9 cellular contexts compared by ENCODE assay signal in genomic region chr1:51297401-51298321, GRCh38. TPM values are rescaled to one million over a fixed set of nuclear protein-coding genes. Genes with fewer than 3 reads are reported as not detected.
DNase-seq lines count a peak whose midpoint lies in the region; ATAC-seq, FAIRE-seq and TF ChIP-seq lines count a peak whose summit lies in the region.
"Had no signal": no experiment of that assay in that cellular context is flagged by ENCODE, and none has a peak within 500 bp of the region (broad histone marks: within the 10 kb centered on the region; RNA-seq: fewer than 3 reads in every experiment).

No MANE protein-coding gene starts in this region.

- no peak for TF ChIP-seq POLR2A in H54 (IDR thresholded peaks at IDR 0.05; ENCODE audit: low read depth, low read length)

- WGBS in heart right ventricle, 2 donors, result 77 to 78% methylated on average over 25 of the region's 25 CpGs

- no peak for TF ChIP-seq CTCF in GM13976 (IDR thresholded peaks at IDR 0.05; ENCODE audit: borderline replicate concordance, control extremely low read depth, extremely low read depth, insufficient read depth, missing control alignments)
- TF ChIP-seq CTCF in heart right ventricle (IDR thresholded peaks at IDR 0.05), result no peak

- H3K27me3 ChIP-seq in SJCRH30 (no peaks in the 10 kb centered on the region), heart right ventricle (no peaks in the 10 kb centered on the region), skeletal muscle tissue (ENCODE audit: control insufficient read depth in 3 of 3, insufficient read depth in 3 of 3, low read length in 3 of 3) (no peaks in the 10 kb centered on the region)

- FAIRE-seq in H54 (lab: Jason Lieb, UNC), result no peak
- FAIRE-seq: endometrium had no signal

- in situ Hi-C loops in GM13976 (cut with MboI; ENCODE audit: low sequenced_read_pairs, unreplicated experiment) (no loop called here), KBM-7 (cut with MboI; ENCODE audit: low pct_unique_long_range_greater_than_20kb, low sequenced_read_pairs) (no loop called here)

- intact Hi-C loops in heart right ventricle (cut with DNase I), result loop anchor here in 6 of 10 donors (2.0 to 10.0 kb wide), 4 partner anchors 60 to 107 kb away; partner anchors contain the start of gene RNF11 (in 4 of the 6)

- H3K9me3 ChIP-seq in SJCRH30 (replicated peaks), result no peaks in the 10 kb centered on the region
- no peaks in the 10 kb centered on the region for H3K9me3 ChIP-seq in heart right ventricle
- no peaks in the 10 kb centered on the region for H3K9me3 ChIP-seq in skeletal muscle tissue (ENCODE audit: control insufficient read depth in 3 of 3, low read length in 3 of 3)

- peaks cover 12% of the 10 kb centered on the region for H3K4me1 ChIP-seq in SJCRH30
- H3K4me1 ChIP-seq in heart right ventricle, result peaks cover 3 to 18% (median 12%) of the 10 kb centered on the region in 9 donors
- H3K4me1 ChIP-seq in skeletal muscle tissue (ENCODE audit: control insufficient read depth in 3 of 3, insufficient read depth in 3 of 3, low read length in 3 of 3), result peaks cover 4 to 17% (median 12%) of the 10 kb centered on the region in 3 donors

- peak overlapping the region; percentile 48 for H3K27ac ChIP-seq in SJCRH30
- peak overlapping the region in 4 of 10 donors; percentile 10 to 64 (median 35) for H3K27ac ChIP-seq in heart right ventricle
- H3K27ac ChIP-seq in skeletal muscle tissue (ENCODE audit: low read depth, low read length), result no peak overlapping the region

- ATAC-seq in heart right ventricle, result peak in 5 of 8 donors; percentile 6 to 24 (median 19)
- ATAC-seq in HG02970 (IDR thresholded peaks at IDR 0.05; ENCODE audit: low FRiP score, unreplicated experiment), result no peak
- no peak for ATAC-seq in HG03520 (IDR thresholded peaks at IDR 0.05; ENCODE audit: unreplicated experiment)

- DNase-seq in GM13976 (ENCODE audit: low spot score), result peak; percentile 23
- DNase-seq in SJCRH30, result no peak
- DNase-seq in heart right ventricle, result no peak
- no peak for DNase-seq in H54 (ENCODE audit: insufficient read length, low spot score)
- DNase-seq in KBM-7, result no peak

- H3K36me3 ChIP-seq in SJCRH30, result no peaks in the 10 kb centered on the region
- H3K36me3 ChIP-seq in heart right ventricle, result no peaks in the 10 kb centered on the region
- no peaks in the 10 kb centered on the region for H3K36me3 ChIP-seq in skeletal muscle tissue (ENCODE audit: control insufficient read depth in 3 of 3, insufficient read depth in 3 of 3, low read length in 3 of 3)

- H3K4me3 ChIP-seq in SJCRH30 (peak overlapping the region; percentile 55), heart right ventricle (peak overlapping the region in 9 of 10 donors; percentile 39 to 61 (median 52)), skeletal muscle tissue (ENCODE audit: low read length in 3 of 3) (peak overlapping the region; percentile 58 to 76 (median 72))

- peak overlapping the region in 2 of 3 donors; percentile 29 to 79 for H3K9ac ChIP-seq in skeletal muscle tissue (ENCODE audit: low read depth in 1 of 3, low read length in 3 of 3)

RNA-seq across cellular contexts. Expression of gene TTC39A, which starts 32.7 kb away (rescaled TPM):
- 0.14 and 0.73 TPM in 2 replicates for total RNA-seq in SJCRH30 (2014; rRNA removed; shearing (Covaris generic))
- 10 to 100 TPM; 14.3 to 38.7 (median 23.2) TPM for total RNA-seq in heart right ventricle
- polyA plus RNA-seq in heart right ventricle, result 10 to 100 TPM in 1 of 2 donors, 1 to 10 TPM in 1; 4.3 to 14.0 TPM
- total RNA-seq in skeletal muscle tissue, result 2.1 TPM

Comparison
In these comparisons a context has a peak if more than half of its experiments do, and no peak if none do; other contexts are left out.
1. ATAC-seq: peak in heart right ventricle (5 of 8); none in HG02970 (single experiment) and HG03520 (single experiment).
2. Peak in every context shown above with its lines, with median percentiles within 50 percentile points of each other: H3K4me3 ChIP-seq.